Comparison of ENCODE assay signal across 1 cellular context in the genomic region with DNA sequence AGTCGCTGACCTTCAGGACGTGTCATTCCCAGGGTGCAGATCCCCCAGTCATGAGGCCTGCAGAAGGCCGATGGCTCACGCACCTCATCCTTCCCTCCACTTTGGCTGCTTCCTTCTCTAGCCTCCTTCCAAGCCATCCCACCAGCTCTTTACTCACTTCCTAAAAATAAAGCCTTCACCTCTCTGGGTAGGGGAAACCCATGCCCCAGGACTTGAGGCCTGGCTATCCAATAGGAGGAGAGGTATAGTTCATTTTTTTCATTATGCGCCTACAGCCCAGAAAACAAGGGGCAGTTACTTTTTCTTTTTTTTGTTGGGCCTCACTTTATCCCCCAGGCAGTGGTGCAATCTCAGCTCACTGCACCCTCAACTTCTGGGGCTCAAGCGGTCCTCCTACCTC.
TF ChIP-seq lines count a peak whose summit lies in the region.

No MANE protein-coding gene starts in this region.

TF ChIP-seq in GM12878, 131 proteins besides CTCF, POLR2A, EP300 and RAD21:
- TF ChIP-seq KAT2A (conservative IDR thresholded peaks at IDR 0.05; ENCODE audit: control insufficient read depth, low read depth, low read length) (no peak), SPI1 (IDR thresholded peaks at IDR 0.05; ENCODE audit: borderline replicate concordance, insufficient read depth, low read depth, low read length) (peak; percentile 48; the same call in 1 of the 2 replicates), NFXL1 (IDR thresholded peaks at IDR 0.05; ENCODE audit: borderline replicate concordance) (no peak), MEF2B (IDR thresholded peaks at IDR 0.05; ENCODE audit: partially characterized antibody, poor library complexity, severe bottlenecking) (no peak)
- TF ChIP-seq, protein P1, sequence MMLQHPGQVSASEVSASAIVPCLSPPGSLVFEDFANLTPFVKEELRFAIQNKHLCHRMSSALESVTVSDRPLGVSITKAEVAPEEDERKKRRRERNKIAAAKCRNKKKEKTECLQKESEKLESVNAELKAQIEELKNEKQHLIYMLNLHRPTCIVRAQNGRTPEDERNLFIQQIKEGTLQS (IDR thresholded peaks at IDR 0.05; ENCODE audit: borderline replicate concordance, extremely low read depth, low read depth, low read length), result no peak
- TF ChIP-seq, protein P2, sequence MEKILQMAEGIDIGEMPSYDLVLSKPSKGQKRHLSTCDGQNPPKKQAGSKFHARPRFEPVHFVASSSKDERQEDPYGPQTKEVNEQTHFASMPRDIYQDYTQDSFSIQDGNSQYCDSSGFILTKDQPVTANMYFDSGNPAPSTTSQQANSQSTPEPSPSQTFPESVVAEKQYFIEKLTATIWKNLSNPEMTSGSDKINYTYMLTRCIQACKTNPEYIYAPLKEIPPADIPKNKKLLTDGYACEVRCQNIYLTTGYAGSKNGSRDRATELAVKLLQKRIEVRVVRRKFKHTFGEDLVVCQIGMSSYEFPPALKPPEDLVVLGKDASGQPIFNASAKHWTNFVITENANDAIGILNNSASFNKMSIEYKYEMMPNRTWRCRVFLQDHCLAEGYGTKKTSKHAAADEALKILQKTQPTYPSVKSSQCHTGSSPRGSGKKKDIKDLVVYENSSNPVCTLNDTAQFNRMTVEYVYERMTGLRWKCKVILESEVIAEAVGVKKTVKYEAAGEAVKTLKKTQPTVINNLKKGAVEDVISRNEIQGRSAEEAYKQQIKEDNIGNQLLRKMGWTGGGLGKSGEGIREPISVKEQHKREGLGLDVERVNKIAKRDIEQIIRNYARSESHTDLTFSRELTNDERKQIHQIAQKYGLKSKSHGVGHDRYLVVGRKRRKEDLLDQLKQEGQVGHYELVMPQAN (conservative IDR thresholded peaks at IDR 0.05), result no peak
